In the genomic region with DNA sequence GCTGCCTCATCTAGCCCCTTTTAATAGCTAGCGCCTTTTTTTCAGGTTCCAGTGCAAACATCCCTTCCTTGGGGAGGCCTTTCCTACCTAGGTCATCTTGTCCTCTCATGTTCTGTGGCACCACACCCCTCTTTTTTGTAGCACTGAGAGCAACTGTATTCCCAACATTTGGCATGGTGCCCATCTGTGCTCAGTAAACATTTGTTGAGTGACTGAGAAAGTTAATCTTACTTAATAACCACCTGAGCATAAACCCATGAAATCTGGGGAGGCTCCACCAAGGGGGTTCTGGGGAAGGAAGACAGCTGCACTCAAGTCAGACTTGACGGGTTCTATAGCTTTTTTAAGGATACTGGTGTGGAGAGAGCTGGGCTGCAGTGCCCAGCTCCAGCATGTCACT, we compare ENCODE assay signal across 15 cellular contexts.
DNase-seq lines count a peak whose midpoint lies in the region; ATAC-seq and TF ChIP-seq lines count a peak whose summit lies in the region.
"Had no signal": no experiment of that assay in that cellular context is flagged by ENCODE, and none has a peak within 500 bp of the region (broad histone marks: within the 10 kb centered on the region; RNA-seq: fewer than 3 reads in every experiment).

No MANE protein-coding gene starts in this region.

- peaks cover 10% of the 10 kb centered on the region for H3K79me2 ChIP-seq in hepatocyte

- no peaks in the 10 kb centered on the region for H3K9me2 ChIP-seq in hepatocyte (replicated peaks; ENCODE audit: insufficient read depth)

- H3K27ac ChIP-seq in C4-2B (peak overlapping the region; percentile 21; the same call in 1 of the 2 replicates), hepatocyte (no peak overlapping the region)

- H3K4me1 ChIP-seq in hepatocyte (ENCODE audit: insufficient read depth) = peaks cover 15% of the 10 kb centered on the region

- no peaks in the 10 kb centered on the region for H4K20me1 ChIP-seq in hepatocyte (ENCODE audit: insufficient read depth, poor library complexity, severe bottlenecking)

- H3K4me3 ChIP-seq in hepatocyte = no peak overlapping the region
- no peak overlapping the region for H3K4me3 ChIP-seq in lower leg skin (ENCODE audit: low read depth, poor library complexity, severe bottlenecking)

- TF ChIP-seq CTCF in C4-2B (conservative IDR thresholded peaks at IDR 0.05) (no peak), hepatocyte (IDR thresholded peaks at IDR 0.05; ENCODE audit: poor library complexity) (no peak), lower leg skin (IDR thresholded peaks at IDR 0.05) (no peak)

- TF ChIP-seq RAD21 in Ishikawa (IDR thresholded peaks at IDR 0.05; ENCODE audit: low read depth) = no peak

- H3K27me3 ChIP-seq in hepatocyte = no peaks in the 10 kb centered on the region

- no peaks in the 10 kb centered on the region for H3K9me3 ChIP-seq in hepatocyte (ENCODE audit: low read depth)

- intact Hi-C loops in lower leg skin (cut with DNase I; ENCODE audit: low total_unique reads) = no loop called here

- WGBS in hepatocyte (ENCODE audit: low lambda C conversion rate, missing lambda C conversion rate) = 90% methylated on average over 2 of the region's 2 CpGs
- 82 to 83% methylated on average over 2 of the region's 2 CpGs for WGBS in lower leg skin, 2 donors

- DNase-seq in NCI-H524 (lab: John Stamatoyannopoulos, UW) = peak; percentile 75 to 84
- DNase-seq in hepatocyte (ENCODE audit: low spot score) = peak; percentile 24
- no peak for DNase-seq in lower leg skin (ENCODE audit: low spot score in 2 of 2)
- no peak for DNase-seq in activated T-cell treated with anti-CD3 and anti-CD28 coated beads, Interleukin-2, amount 50 U/mL, for 1 hour
- no peak for DNase-seq in activated CD8-positive, alpha-beta memory T cell treated with anti-CD3 and anti-CD28 coated beads, Interleukin-2, amount 50 U/mL, for 48 hours
- DNase-seq: activated naive CD4-positive, alpha-beta T cell; AML-193; H9; head of caudate nucleus; kidney; NCI-H1694 treated with DMSO at 0.1 percent for 48 hours; stimulated activated naive CD8-positive, alpha-beta T cell treated with anti-CD3 and anti-CD28 coated beads, Interleukin-15, Interleukin-2, amounts not matched to agents 100 U/mL and 50 U/mL, for 24 hours had no signal

- H3K4me2 ChIP-seq in hepatocyte = no peak overlapping the region

- TF ChIP-seq EP300 in Ishikawa (IDR thresholded peaks at IDR 0.05; ENCODE audit: borderline replicate concordance) = no peak

- no peak for TF ChIP-seq POLR2A in lower leg skin (IDR thresholded peaks at IDR 0.05)

- no peaks in the 10 kb centered on the region for H3K36me3 ChIP-seq in hepatocyte (replicated peaks; ENCODE audit: insufficient read depth, low read depth)

- no peak overlapping the region for H2AFZ ChIP-seq in hepatocyte

- no peak for ATAC-seq in HG03354 (IDR thresholded peaks at IDR 0.05; ENCODE audit: poor library complexity, severe bottlenecking, unreplicated experiment)
- ATAC-seq: stimulated activated naive CD8-positive, alpha-beta T cell treated with anti-CD3 and anti-CD28 coated beads, Interleukin-15, Interleukin-2, amounts not matched to agents 100 U/mL and 50 U/mL, for 24 hours had no signal

TF ChIP-seq in Ishikawa, 13 proteins besides CTCF, POLR2A, EP300 and RAD21:
- TF ChIP-seq TEAD4 (IDR thresholded peaks at IDR 0.05) (no peak), FOXM1 (IDR thresholded peaks at IDR 0.05; ENCODE audit: borderline replicate concordance, low read depth) (no peak), NFIC (IDR thresholded peaks at IDR 0.05) (peak; percentile 54)
- TF ChIP-seq, protein P1, sequence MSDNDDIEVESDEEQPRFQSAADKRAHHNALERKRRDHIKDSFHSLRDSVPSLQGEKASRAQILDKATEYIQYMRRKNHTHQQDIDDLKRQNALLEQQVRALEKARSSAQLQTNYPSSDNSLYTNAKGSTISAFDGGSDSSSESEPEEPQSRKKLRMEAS (IDR thresholded peaks at IDR 0.05) = no peak

Comparison
In these comparisons a context has a peak if more than half of its experiments do, and no peak if none do; other contexts are left out.
1. DNase-seq: peak in NCI-H524 (2 of 2) and hepatocyte (single experiment); none in lower leg skin (0 of 2), activated T-cell treated with anti-CD3 and anti-CD28 coated beads, Interleukin-2, amount 50 U/mL, for 1 hour (single experiment) and activated CD8-positive, alpha-beta memory T cell treated with anti-CD3 and anti-CD28 coated beads, Interleukin-2, amount 50 U/mL, for 48 hours (single experiment).